Comparison of ENCODE assay signal across 23 cellular contexts in the genomic region with DNA sequence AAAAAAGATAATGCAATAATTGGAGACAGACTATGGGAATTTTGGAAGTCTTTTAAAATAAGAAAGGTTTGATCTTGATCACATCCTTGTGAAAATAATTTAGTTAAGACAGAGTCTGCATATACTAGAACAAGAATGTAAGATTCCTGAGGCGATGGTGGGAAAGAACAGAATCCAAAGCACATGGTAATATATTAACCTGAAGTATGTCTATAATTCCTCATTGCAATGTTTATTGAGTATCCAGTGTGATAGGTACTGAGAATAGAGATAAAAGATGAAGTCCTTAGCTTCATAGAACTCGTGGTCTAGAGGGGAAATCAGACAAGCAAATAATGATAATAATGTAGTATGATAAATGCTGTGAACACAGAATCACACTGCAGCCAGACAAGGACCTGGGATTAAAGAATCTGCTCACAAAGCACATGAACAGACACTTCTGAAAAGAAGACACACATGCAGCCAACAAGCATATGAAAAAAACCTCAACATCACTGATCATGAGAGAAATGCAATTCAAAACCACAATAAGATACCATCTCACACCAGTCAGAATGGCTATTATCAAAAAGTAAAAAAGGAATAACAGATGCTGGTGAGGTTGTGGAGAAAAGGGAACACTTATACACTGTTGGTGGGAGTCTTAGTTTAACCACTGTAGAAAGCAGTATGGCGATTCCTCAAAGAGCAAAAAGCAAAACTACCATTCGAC. TPM values are rescaled to one million over a fixed set of nuclear protein-coding genes. Genes with fewer than 3 reads are reported as not detected.
DNase-seq lines count a peak whose midpoint lies in the region; ATAC-seq and TF ChIP-seq lines count a peak whose summit lies in the region.
"Had no signal": no experiment of that assay in that cellular context is flagged by ENCODE, and none has a peak within 500 bp of the region (broad histone marks: within the 10 kb centered on the region; RNA-seq: fewer than 3 reads in every experiment).

No MANE protein-coding gene starts in this region.

- H3K4me1 Mint-ChIP-seq in nephron, result no peaks in the 10 kb centered on the region
- H3K4me1 Mint-ChIP-seq: CD4-positive, alpha-beta memory T cell had no signal

- DNase-seq in EH (ENCODE audit: low read depth) (peak; percentile 39), LHCN-M2 (ENCODE audit: low read depth) (peak; percentile 7), hepatocyte (ENCODE audit: low spot score) (no peak), NCI-H1092 treated with DMSO at 0.1 percent for 48 hours (lab: John Stamatoyannopoulos, UW) (no peak)
- DNase-seq: CD4-positive, alpha-beta memory T cell; GF-D8; MM.1S; NCI-H1048; NCI-H1436 treated with DMSO at 0.1 percent for 48 hours; NCI-H2029 treated with DMSO at 0.1 percent for 48 hours; NCI-H226; NCI-H510A treated with DMSO at 0.1 percent for 48 hours; NCI-H748 treated with DMSO at 0.1 percent for 48 hours; SIG-M5 had no signal

- H4K20me1 ChIP-seq in hepatocyte (ENCODE audit: insufficient read depth, poor library complexity, severe bottlenecking), result no peaks in the 10 kb centered on the region
- H4K20me1 ChIP-seq: BLaER1 had no signal

- H3K36me3 Mint-ChIP-seq in nephron (ENCODE audit: low read depth), result peaks cover 34% of the 10 kb centered on the region

- no peak overlapping the region for H2AFZ ChIP-seq in hepatocyte

- H3K27me3 ChIP-seq in hepatocyte, result no peaks in the 10 kb centered on the region
- H3K27me3 ChIP-seq: BLaER1 had no signal

- H3K79me2 ChIP-seq in hepatocyte, result peaks cover 3% of the 10 kb centered on the region

- H3K4me3 Mint-ChIP-seq in nephron, result no peak overlapping the region
- H3K4me3 Mint-ChIP-seq: CD4-positive, alpha-beta memory T cell had no signal

- H3K4me3 ChIP-seq in hepatocyte, result no peak overlapping the region
- H3K4me3 ChIP-seq: BLaER1, K562 had no signal

- peak overlapping the region; percentile 58 for H3K4me2 ChIP-seq in hepatocyte
- H3K4me2 ChIP-seq: BLaER1 had no signal

- TF ChIP-seq CTCF in hepatocyte (IDR thresholded peaks at IDR 0.05; ENCODE audit: poor library complexity), result no peak
- no peak for TF ChIP-seq CTCF in nephron (IDR thresholded peaks at IDR 0.05; ENCODE audit: unreplicated experiment in 3 of 3)

- H3K9me3 ChIP-seq in hepatocyte (ENCODE audit: low read depth), result no peaks in the 10 kb centered on the region
- H3K9me3 ChIP-seq: BLaER1 had no signal

- H3K36me3 ChIP-seq in hepatocyte (replicated peaks; ENCODE audit: insufficient read depth, low read depth), result no peaks in the 10 kb centered on the region

- no peaks in the 10 kb centered on the region for H3K27me3 Mint-ChIP-seq in nephron (ENCODE audit: low read depth)
- H3K27me3 Mint-ChIP-seq: CD4-positive, alpha-beta memory T cell had no signal

- no peaks in the 10 kb centered on the region for H3K9me2 ChIP-seq in hepatocyte (replicated peaks; ENCODE audit: insufficient read depth)

- H3K9me3 Mint-ChIP-seq in nephron, result no peaks in the 10 kb centered on the region

- ATAC-seq in HG02763 (IDR thresholded peaks at IDR 0.05; ENCODE audit: unreplicated experiment) (no peak), GM21360 (IDR thresholded peaks at IDR 0.05; ENCODE audit: unreplicated experiment) (no peak)
- ATAC-seq: K562 had no signal

- peaks cover 7% of the 10 kb centered on the region for H3K4me1 ChIP-seq in hepatocyte (ENCODE audit: insufficient read depth)
- H3K4me1 ChIP-seq: BLaER1 had no signal

- H3K27ac Mint-ChIP-seq in nephron, result peak overlapping the region; percentile 24 to 79 (median 31)
- H3K27ac Mint-ChIP-seq: CD4-positive, alpha-beta memory T cell had no signal

- WGBS in hepatocyte (ENCODE audit: low lambda C conversion rate, missing lambda C conversion rate), result 73% methylated on average over 4 of the region's 4 CpGs

- peak overlapping the region; percentile 6 for H3K27ac ChIP-seq in hepatocyte
- H3K27ac ChIP-seq: BLaER1, RWPE1 had no signal

RNA-seq across cellular contexts. Expression of gene ANGPTL3, which starts 6.9 kb away (rescaled TPM):
- total RNA-seq in LHCN-M2 (2014; rRNA removed) (not detected in 2 replicates), hepatocyte (81.8 and 88.6 TPM in 2 replicates)
- polyA plus RNA-seq in LHCN-M2 (2012), result 0.04 TPM
- polyA plus RNA-seq in hepatocyte, result 23.8 and 42.2 TPM in 2 replicates
- total RNA-seq: A673; CD4-positive, alpha-beta memory T cell; Daoy; H4; K562 had no signal
- polyA plus RNA-seq: CD4-positive, alpha-beta memory T cell; K562 had no signal

Comparison
In these comparisons a context has a peak if more than half of its experiments do, and no peak if none do; other contexts are left out.
1. DNase-seq: peak in EH (single experiment) and LHCN-M2 (single experiment); none in hepatocyte (single experiment) and NCI-H1092 treated with DMSO at 0.1 percent for 48 hours (single experiment).
2. RNA of gene ANGPTL3, which starts 6.9 kb away (total RNA-seq): 81.8 to 88.6 TPM in hepatocyte; not detected in LHCN-M2; every median in the first group is over 10 times any median in the second.